ENCODE assay signal across 9 cellular contexts in the genomic region with DNA sequence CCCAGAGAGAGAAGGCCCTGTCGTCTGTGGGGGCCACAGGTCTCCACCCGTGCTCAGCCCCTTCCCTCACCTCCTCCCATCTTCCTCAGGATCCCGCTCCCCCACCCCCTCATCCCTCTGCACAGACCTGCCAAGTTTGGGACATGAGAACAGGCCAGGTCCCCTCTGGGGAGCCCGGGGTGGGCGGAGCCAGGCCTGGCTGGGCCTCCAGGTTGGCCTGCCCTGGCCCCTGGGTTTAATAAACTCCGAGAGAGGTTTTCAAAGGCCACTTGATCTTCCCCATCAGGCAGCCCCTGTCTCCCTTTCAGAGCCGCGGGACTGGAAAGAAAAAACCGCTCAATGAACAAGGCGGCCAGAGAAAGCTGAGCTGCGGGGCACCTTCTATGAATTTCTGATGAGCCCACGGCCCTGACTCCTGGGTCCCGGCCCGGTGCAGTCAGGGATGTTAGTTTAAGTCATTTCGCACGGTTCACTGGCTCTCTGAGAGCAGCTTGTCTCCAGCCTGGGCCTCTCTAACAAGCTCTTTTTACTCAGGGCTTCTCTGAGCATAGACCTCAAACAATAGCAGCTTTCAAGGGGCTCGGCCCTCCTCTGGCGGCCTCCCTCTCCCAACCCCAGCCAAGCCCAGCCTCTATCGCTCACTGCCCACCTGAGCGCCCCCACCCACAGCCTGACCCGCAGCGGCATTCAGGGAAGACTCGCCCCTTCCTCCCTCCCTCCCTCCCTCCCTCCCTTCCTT.
DNase-seq lines count a peak whose midpoint lies in the region; ATAC-seq and TF ChIP-seq lines count a peak whose summit lies in the region.
"Had no signal": no experiment of that assay in that cellular context is flagged by ENCODE, and none has a peak within 500 bp of the region (broad histone marks: within the 10 kb centered on the region; RNA-seq: fewer than 3 reads in every experiment).

No MANE protein-coding gene starts in this region.

- no peak overlapping the region for H3K27ac ChIP-seq in foreskin keratinocyte
- H3K27ac ChIP-seq: cardiac muscle cell had no signal

- in situ Hi-C loops in SK-MEL-5 (cut with HindIII; ENCODE audit: low pct_unique_long_range_greater_than_20kb, low sequenced_read_pairs) = no loop called here

- ATAC-seq in GM19467 (IDR thresholded peaks at IDR 0.05; ENCODE audit: unreplicated experiment) = no peak
- ATAC-seq in foreskin keratinocyte = no peak

- TF ChIP-seq CTCF in GM20000 (IDR thresholded peaks at IDR 0.05; ENCODE audit: extremely low read depth, missing control alignments) (no peak), foreskin keratinocyte (conservative IDR thresholded peaks at IDR 0.05) (no peak)

- peak; percentile 15 for DNase-seq in CMK (ENCODE audit: low read depth)
- DNase-seq in HuH-7.5 (ENCODE audit: low spot score) = peak; percentile 40
- peak; percentile 21 for DNase-seq in SK-MEL-5 (ENCODE audit: low read depth, low spot score)
- peak; percentile 66 for DNase-seq in kidney tubule cell (ENCODE audit: low spot score)
- no peak for DNase-seq in GM20000 (ENCODE audit: low spot score)
- DNase-seq in NCI-H1048 (lab: John Stamatoyannopoulos, UW) = no peak
- DNase-seq in foreskin keratinocyte = no peak

- peaks cover 6% of the 10 kb centered on the region for H3K27me3 ChIP-seq in foreskin keratinocyte
- H3K27me3 ChIP-seq: cardiac muscle cell had no signal

- H3K4me1 ChIP-seq in foreskin keratinocyte = no peaks in the 10 kb centered on the region

Comparison
In these comparisons a context has a peak if more than half of its experiments do, and no peak if none do; other contexts are left out.
1. DNase-seq: peak in CMK (single experiment), HuH-7.5 (single experiment), SK-MEL-5 (single experiment) and kidney tubule cell (single experiment); none in GM20000 (single experiment), NCI-H1048 (single experiment) and foreskin keratinocyte (0 of 2).